ENCODE assay signal across 8 cellular contexts in genomic region chr14:68796418-68797101, GRCh38. TPM values are rescaled to one million over a fixed set of nuclear protein-coding genes. Genes with fewer than 3 reads are reported as not detected.
DNase-seq lines count a peak whose midpoint lies in the region; TF ChIP-seq lines count a peak whose summit lies in the region.

No MANE protein-coding gene starts in this region.

- peak overlapping the region; percentile 99 for H3K27ac Mint-ChIP-seq in activated naive CD4-positive, alpha-beta T cell treated with anti-CD3 and anti-CD28 coated beads, Interleukin-2, amount 50 U/mL, for 24 hours
- peak overlapping the region; percentile 99 for H3K27ac Mint-ChIP-seq in type B pancreatic cell

- H3K4me3 ChIP-seq in astrocyte of the spinal cord (ENCODE audit: low read depth, low read length) (peak overlapping the region; percentile 96), lower leg skin (ENCODE audit: low read depth, poor library complexity, severe bottlenecking) (no peak overlapping the region)

- H3K4me3 Mint-ChIP-seq in activated naive CD4-positive, alpha-beta T cell treated with anti-CD3 and anti-CD28 coated beads, Interleukin-2, amount 50 U/mL, for 24 hours, result peak overlapping the region; percentile 97
- peak overlapping the region; percentile 96 for H3K4me3 Mint-ChIP-seq in type B pancreatic cell

- H3K27me3 Mint-ChIP-seq in activated naive CD4-positive, alpha-beta T cell treated with anti-CD3 and anti-CD28 coated beads, Interleukin-2, amount 50 U/mL, for 24 hours, result no peaks in the 10 kb centered on the region
- H3K27me3 Mint-ChIP-seq in type B pancreatic cell, result peaks cover 16% of the 10 kb centered on the region

- TF ChIP-seq CTCF in astrocyte of the spinal cord (IDR thresholded peaks at IDR 0.05; ENCODE audit: low read depth, low read length) (no peak), lower leg skin (IDR thresholded peaks at IDR 0.05) (no peak), type B pancreatic cell (conservative IDR thresholded peaks at IDR 0.05) (no peak)

- no peak for DNase-seq in activated naive CD4-positive, alpha-beta T cell treated with Interleukin-2 at 50 U/mL for 16 hours
- no peak for DNase-seq in astrocyte of the spinal cord (ENCODE audit: low read depth, low spot score)
- DNase-seq in lower leg skin (ENCODE audit: low spot score in 2 of 2), result peak; percentile 23 to 80
- DNase-seq in type B pancreatic cell (ENCODE audit: extremely low spot score, unreplicated experiment), result peak; percentile 48
- DNase-seq in NCI-H524 (lab: John Stamatoyannopoulos, UW), result no peak
- no peak for DNase-seq in NCI-H748 (lab: John Stamatoyannopoulos, UW; ENCODE audit: unreplicated experiment)
- no peak for DNase-seq in islet precursor cell

- peaks cover 52% of the 10 kb centered on the region for H3K4me1 Mint-ChIP-seq in activated naive CD4-positive, alpha-beta T cell treated with anti-CD3 and anti-CD28 coated beads, Interleukin-2, amount 50 U/mL, for 24 hours
- H3K4me1 Mint-ChIP-seq in type B pancreatic cell (ENCODE audit: unreplicated experiment), result peaks cover 18% of the 10 kb centered on the region

- TF ChIP-seq POLR2A in lower leg skin (IDR thresholded peaks at IDR 0.05), result no peak

- H3K9me3 Mint-ChIP-seq in activated naive CD4-positive, alpha-beta T cell treated with anti-CD3 and anti-CD28 coated beads, Interleukin-2, amount 50 U/mL, for 24 hours, result peaks cover 2% of the 10 kb centered on the region
- peaks cover 2% of the 10 kb centered on the region for H3K9me3 Mint-ChIP-seq in type B pancreatic cell

- 46% methylated on average over 5 of the region's 5 CpGs for WGBS in lower leg skin, 2 donors

- intact Hi-C loops in lower leg skin (cut with DNase I; ENCODE audit: low total_unique reads), result loop anchor here (10.0 kb wide), 1 partner anchor 252 kb away; no protein-coding TSS in a partner anchor

- peaks cover 2% of the 10 kb centered on the region for H3K36me3 Mint-ChIP-seq in activated naive CD4-positive, alpha-beta T cell treated with anti-CD3 and anti-CD28 coated beads, Interleukin-2, amount 50 U/mL, for 24 hours
- H3K36me3 Mint-ChIP-seq in type B pancreatic cell, result peaks cover 18% of the 10 kb centered on the region

- in situ Hi-C loops in astrocyte of the spinal cord (cut with HindIII; ENCODE audit: low sequenced_read_pairs), result no loop called here

RNA-seq across cellular contexts. Expression of gene ZFP36L1, which starts 3.7 kb away (rescaled TPM):
- total RNA-seq in lower leg skin (1,000 to 10,000 TPM in 1 of 4 donors, 100 to 1,000 TPM in 3; 466 to 2,618 (median 922) TPM), type B pancreatic cell (ENCODE audit: low replicate concordance) (457 and 564 TPM in 2 replicates)

Comparison
In these comparisons a context has a peak if more than half of its experiments do, and no peak if none do; other contexts are left out.
1. DNase-seq: peak in lower leg skin (2 of 2) and type B pancreatic cell (single experiment); none in activated naive CD4-positive, alpha-beta T cell treated with Interleukin-2 at 50 U/mL for 16 hours (single experiment), astrocyte of the spinal cord (single experiment), NCI-H524 (0 of 2), NCI-H748 (single experiment) and islet precursor cell (single experiment).